ENCODE assay signal across 7 cellular contexts in the genomic region with DNA sequence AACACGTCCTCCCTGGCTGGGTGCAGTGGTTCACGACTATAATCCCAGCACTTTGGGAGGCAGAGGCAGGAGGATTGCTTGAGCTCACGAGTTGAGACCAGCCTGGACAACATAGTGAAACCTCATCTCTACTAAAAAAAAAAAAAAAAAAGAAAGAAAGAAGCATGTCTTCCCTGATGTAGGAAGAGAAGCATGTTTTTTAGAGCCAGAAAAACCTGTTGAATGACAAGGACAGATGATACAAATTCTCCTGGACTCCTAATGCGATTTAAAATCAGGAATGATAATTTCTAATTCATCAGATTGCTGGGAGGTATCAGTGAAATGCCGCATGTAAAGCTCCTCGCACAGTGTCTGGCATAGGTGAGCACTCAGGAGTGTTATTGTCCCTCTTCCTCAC.
"Had no signal": no experiment of that assay in that cellular context is flagged by ENCODE, and none has a peak within 500 bp of the region (broad histone marks: within the 10 kb centered on the region; RNA-seq: fewer than 3 reads in every experiment).

No MANE protein-coding gene starts in this region.

- DNase-seq: GOT3, H7, IMR-90, KG1 had no signal

- ATAC-seq: HCT116, K562 had no signal

- H3K9me3 ChIP-seq: HAP-1 had no signal

- H3K4me3 ChIP-seq: HAP-1, K562 had no signal

- H3K4me1 ChIP-seq: HAP-1 had no signal

- H3K36me3 ChIP-seq: HAP-1 had no signal
